In the genomic region with DNA sequence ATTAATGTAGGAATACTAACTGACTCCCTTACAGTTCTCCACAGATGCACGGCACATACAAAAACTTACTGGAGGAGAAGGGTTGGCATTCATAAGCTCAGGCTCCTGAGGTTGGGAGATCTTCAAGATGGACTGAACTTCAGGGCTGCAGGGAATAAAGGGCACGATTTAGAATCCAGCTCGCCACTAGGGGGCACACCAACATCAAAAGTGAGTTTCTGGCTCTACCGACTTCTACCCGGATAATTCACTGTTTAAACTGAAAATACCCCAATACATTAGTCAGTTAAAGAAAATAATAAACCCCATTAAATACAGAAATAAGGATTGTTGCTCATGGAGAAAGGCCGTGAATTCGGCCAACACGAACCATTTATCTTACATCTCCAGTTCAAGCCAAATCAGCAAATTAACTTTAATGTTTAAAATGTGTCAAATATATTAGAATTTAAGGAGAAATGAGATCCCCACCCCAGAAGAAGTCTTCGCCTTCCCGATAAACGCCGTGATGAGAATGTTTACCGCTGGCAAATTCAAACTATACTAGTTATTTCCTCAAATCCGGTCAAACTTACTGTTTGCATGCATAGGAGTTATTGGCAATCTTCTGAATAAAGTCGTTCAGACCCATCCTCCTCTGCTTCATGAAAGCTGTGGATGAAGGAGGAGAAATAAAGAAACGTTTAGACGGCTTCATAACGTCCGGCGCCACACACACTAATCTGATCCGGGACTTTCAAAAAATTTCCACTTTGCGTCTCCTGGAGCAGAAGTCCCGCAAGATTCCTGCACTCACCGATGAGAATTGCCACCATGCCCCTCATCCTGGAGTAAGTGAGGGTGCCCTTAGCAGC, we compare ENCODE assay signal across 7 cellular contexts.
DNase-seq lines count a peak whose midpoint lies in the region; ATAC-seq, FAIRE-seq and TF ChIP-seq lines count a peak whose summit lies in the region.

No MANE protein-coding gene starts in this region.

- H3K4me3 Mint-ChIP-seq in naive thymus-derived CD8-positive, alpha-beta T cell = peak overlapping the region; percentile 80 to 99 (median 96)
- H3K4me3 Mint-ChIP-seq in stimulated activated memory B cell treated with anti-CD40 and anti-IgM and Interleukin-4, amounts not matched to agents 10 μg/mL and 1 μg/mL and 100 μg/mL, for 72 hours = peak overlapping the region; percentile 90

- POLR2A ChIA-PET in naive thymus-derived CD8-positive, alpha-beta T cell (lab: Charles Lee) = interaction anchor here (0.5 to 1.7 kb wide), 9 partner anchors 358 to 766 kb away, joined by 3 to 24 read pairs (median 3); no protein-coding TSS in a partner anchor

- peak; percentile 79 for TF ChIP-seq CTCF in fibroblast of mammary gland (conservative IDR thresholded peaks at IDR 0.05; ENCODE audit: control insufficient read depth, insufficient read depth, low read depth, low read length)

- peak overlapping the region; percentile 86 for H3K4me3 ChIP-seq in fibroblast of mammary gland (ENCODE audit: control insufficient read depth, low read depth, low read length)

- peak overlapping the region; percentile 88 to 99 (median 94) for H3K27ac Mint-ChIP-seq in naive thymus-derived CD8-positive, alpha-beta T cell
- peak overlapping the region; percentile 75 for H3K27ac Mint-ChIP-seq in stimulated activated memory B cell treated with anti-CD40 and anti-IgM and Interleukin-4, amounts not matched to agents 10 μg/mL and 1 μg/mL and 100 μg/mL, for 72 hours

- H3K27me3 Mint-ChIP-seq in naive thymus-derived CD8-positive, alpha-beta T cell = no peaks in the 10 kb centered on the region
- no peaks in the 10 kb centered on the region for H3K27me3 Mint-ChIP-seq in stimulated activated memory B cell treated with anti-CD40 and anti-IgM and Interleukin-4, amounts not matched to agents 10 μg/mL and 1 μg/mL and 100 μg/mL, for 72 hours

- FAIRE-seq in RCC 7860 (lab: Jason Lieb, UNC) = peak; percentile 57

- H3K9me3 Mint-ChIP-seq in naive thymus-derived CD8-positive, alpha-beta T cell = no peaks in the 10 kb centered on the region
- H3K9me3 Mint-ChIP-seq in stimulated activated memory B cell treated with anti-CD40 and anti-IgM and Interleukin-4, amounts not matched to agents 10 μg/mL and 1 μg/mL and 100 μg/mL, for 72 hours = no peaks in the 10 kb centered on the region

- peak; percentile 24 for ATAC-seq in GM18861 (IDR thresholded peaks at IDR 0.05; ENCODE audit: unreplicated experiment)
- peak; percentile 23 to 27 for ATAC-seq in naive thymus-derived CD8-positive, alpha-beta T cell
- peak; percentile 28 for ATAC-seq in stimulated activated memory B cell treated with anti-CD40 and anti-IgM and Interleukin-4, amounts not matched to agents 10 μg/mL and 1 μg/mL and 100 μg/mL, for 72 hours

- peaks cover 0 to 49% (median 29%) of the 10 kb centered on the region in 3 donors for H3K36me3 Mint-ChIP-seq in naive thymus-derived CD8-positive, alpha-beta T cell
- H3K36me3 Mint-ChIP-seq in stimulated activated memory B cell treated with anti-CD40 and anti-IgM and Interleukin-4, amounts not matched to agents 10 μg/mL and 1 μg/mL and 100 μg/mL, for 72 hours = peaks cover 20% of the 10 kb centered on the region

- peak; percentile 86 for DNase-seq in LHCN-M2 (ENCODE audit: low read depth)
- DNase-seq in RCC 7860 (ENCODE audit: low spot score) = peak; percentile 66
- peak; percentile 76 to 84 for DNase-seq in activated T-helper 1 cell treated with anti-CD3 and anti-CD28 coated beads, Interleukin-2, amount 50 U/mL, for 16 hours (ENCODE audit: low read depth in 1 of 2, low spot score in 1 of 2)
- peak; percentile 84 for DNase-seq in fibroblast of mammary gland (ENCODE audit: low read depth)
- DNase-seq in naive thymus-derived CD8-positive, alpha-beta T cell = peak; percentile 68 to 90 (median 84)

- H3K4me1 Mint-ChIP-seq in naive thymus-derived CD8-positive, alpha-beta T cell = peaks cover 29 to 80% (median 75%) of the 10 kb centered on the region in 4 donors
- peaks cover 62% of the 10 kb centered on the region for H3K4me1 Mint-ChIP-seq in stimulated activated memory B cell treated with anti-CD40 and anti-IgM and Interleukin-4, amounts not matched to agents 10 μg/mL and 1 μg/mL and 100 μg/mL, for 72 hours

Comparison
In these comparisons a context has a peak if more than half of its experiments do, and no peak if none do; other contexts are left out.
1. Peak in every context shown above with its lines: DNase-seq, ATAC-seq and H3K4me3 ChIP-seq.